29 cellular contexts compared by ENCODE assay signal in genomic region chr1:99613716-99614115, GRCh38. TPM values are rescaled to one million over a fixed set of nuclear protein-coding genes. Genes with fewer than 3 reads are reported as not detected.
"Had no signal": no experiment of that assay in that cellular context is flagged by ENCODE, and none has a peak within 500 bp of the region (broad histone marks: within the 10 kb centered on the region; RNA-seq: fewer than 3 reads in every experiment).

No MANE protein-coding gene starts in this region.

- H2AFZ ChIP-seq: neural progenitor cell had no signal

- H3K36me3 ChIP-seq: cardiac muscle cell, left ventricle myocardium inferior, neural progenitor cell, right atrium auricular region, spleen, suprapubic skin, tibial artery, upper lobe of right lung had no signal

- H3K36me3 Mint-ChIP-seq: natural killer cell, neural progenitor cell had no signal

- H3K27me3 ChIP-seq: body of pancreas, cardiac muscle cell, foreskin keratinocyte, neural progenitor cell, right atrium auricular region, spleen, suprapubic skin, tibial artery, upper lobe of right lung had no signal

- H3K4me2 ChIP-seq: neural progenitor cell had no signal

- DNase-seq: activated B cell treated with CpG ODN at 0.5 μM for 24 hours; activated CD4-positive, alpha-beta T cell treated with anti-CD3 and anti-CD28 coated beads, Interleukin-2, amount 50 U/mL, for 1 hour; activated CD8-positive, alpha-beta T cell treated with anti-CD3 and anti-CD28 coated beads for 36 hours; activated gamma-delta T cell treated with Interleukin-2 at 50 U/mL for 16 hours; activated naive CD4-positive, alpha-beta T cell treated with anti-CD3 and anti-CD28 coated beads, Interleukin-2, amount 50 U/mL, for 16 hours; activated T-cell treated with anti-CD3 and anti-CD28 coated beads, Interleukin-2, amount 50 U/mL, for 4 hours; amygdala; body of pancreas; cerebellar nuclear complex; effector memory CD8-positive, alpha-beta T cell; foreskin keratinocyte; islet precursor cell; left ventricle myocardium inferior; mesendoderm; natural killer cell; occipital lobe; spleen; stimulated activated naive CD4-positive, alpha-beta T cell; tibial artery; upper lobe of right lung had no signal

- H3K4me1 ChIP-seq: body of pancreas, foreskin keratinocyte, right atrium auricular region, spleen, suprapubic skin, tibial artery, upper lobe of right lung had no signal

- H3K27ac ChIP-seq: body of pancreas, cardiac muscle cell, coronary artery, foreskin keratinocyte, left ventricle myocardium inferior, neural progenitor cell, right atrium auricular region, spleen, suprapubic skin, tibial artery, upper lobe of right lung had no signal

- H3K27me3 Mint-ChIP-seq: activated T-helper 17 cell treated with anti-CD3 and anti-CD28 coated beads, Interleukin-2, amount 50 U/mL, for 72 hours had no signal

- H3K4me3 Mint-ChIP-seq: activated B cell treated with CpG ODN at 0.5 μM for 24 hours; activated CD8-positive, alpha-beta T cell treated with anti-CD3 and anti-CD28 coated beads for 36 hours; activated T-cell treated with anti-CD3 and anti-CD28 coated beads, Interleukin-2, amount 50 U/mL, for 4 hours; activated T-helper 17 cell treated with anti-CD3 and anti-CD28 coated beads, Interleukin-2, amount 50 U/mL, for 72 hours; effector memory CD8-positive, alpha-beta T cell; natural killer cell; neural progenitor cell had no signal

- ATAC-seq: activated CD8-positive, alpha-beta T cell treated with anti-CD3 and anti-CD28 coated beads for 36 hours; activated T-cell treated with anti-CD3 and anti-CD28 coated beads, Interleukin-2, amount 50 U/mL, for 4 hours; activated T-helper 17 cell treated with anti-CD3 and anti-CD28 coated beads, Interleukin-2, amount 50 U/mL, for 72 hours; body of pancreas; effector memory CD8-positive, alpha-beta T cell; foreskin keratinocyte; natural killer cell; upper lobe of right lung had no signal

- H3K4me3 ChIP-seq: body of pancreas, cardiac muscle cell, coronary artery, left ventricle myocardium inferior, lung, neural progenitor cell, right atrium auricular region, spleen, suprapubic skin, tibial artery, upper lobe of right lung had no signal

- H3K9ac ChIP-seq: neural progenitor cell had no signal

- H3K4me1 Mint-ChIP-seq: activated B cell treated with CpG ODN at 0.5 μM for 24 hours; activated T-helper 17 cell treated with anti-CD3 and anti-CD28 coated beads, Interleukin-2, amount 50 U/mL, for 72 hours; natural killer cell had no signal

- H3K9me3 ChIP-seq: body of pancreas, right atrium auricular region, spleen, suprapubic skin, tibial artery, upper lobe of right lung had no signal

- H3K27ac Mint-ChIP-seq: activated B cell treated with CpG ODN at 0.5 μM for 24 hours; activated CD8-positive, alpha-beta T cell treated with anti-CD3 and anti-CD28 coated beads for 36 hours; activated T-helper 17 cell treated with anti-CD3 and anti-CD28 coated beads, Interleukin-2, amount 50 U/mL, for 72 hours; effector memory CD8-positive, alpha-beta T cell; natural killer cell; neural progenitor cell had no signal

RNA-seq across cellular contexts. Expression of gene PALMD, which starts 32.2 kb away (rescaled TPM):
- total RNA-seq: activated B cell treated with CpG ODN at 0.5 μM for 24 hours; activated CD8-positive, alpha-beta T cell treated with anti-CD3 and anti-CD28 coated beads for 36 hours; activated T-cell treated with anti-CD3 and anti-CD28 coated beads, Interleukin-2, amount 50 U/mL, for 4 hours; activated T-helper 17 cell treated with anti-CD3 and anti-CD28 coated beads, Interleukin-2, amount 50 U/mL, for 72 hours; mononuclear cell; natural killer cell; T-helper 2 cell treated with Interferon-gamma antibody and Interleukin-4, amounts not matched to agents 100 ng/mL and 5 ng/mL, for 36 hours had no signal
